10 cellular contexts compared by ENCODE assay signal in genomic region chr18:31230495-31230894, GRCh38.
DNase-seq lines count a peak whose midpoint lies in the region; ATAC-seq and TF ChIP-seq lines count a peak whose summit lies in the region.
"Had no signal": no experiment of that assay in that cellular context is flagged by ENCODE, and none has a peak within 500 bp of the region (broad histone marks: within the 10 kb centered on the region; RNA-seq: fewer than 3 reads in every experiment).

No MANE protein-coding gene starts in this region.

- TF ChIP-seq CTCF in GM20000 (IDR thresholded peaks at IDR 0.05; ENCODE audit: extremely low read depth, missing control alignments), result no peak
- TF ChIP-seq CTCF in MCF 10A (IDR thresholded peaks at IDR 0.05; ENCODE audit: unreplicated experiment), result no peak

- intact Hi-C loops in MCF 10A (cut with micrococcal nuclease), result no loop called here

- no peak overlapping the region for H3K4me3 Mint-ChIP-seq in MCF 10A (ENCODE audit: unreplicated experiment)

- CTCF ChIA-PET in MCF 10A (lab: Yijun Ruan, JAX), result interaction anchor here (0.8 to 1.6 kb wide), 3 partner anchors 23 to 126 kb away, joined by 3 to 6 read pairs (median 5); no protein-coding TSS in a partner anchor

- H3K27ac Mint-ChIP-seq in MCF 10A (ENCODE audit: low read depth, unreplicated experiment), result peak overlapping the region; percentile 54

- no peaks in the 10 kb centered on the region for H3K36me3 Mint-ChIP-seq in MCF 10A (ENCODE audit: insufficient read depth, unreplicated experiment)

- in situ Hi-C loops in Caki2 (cut with HindIII; ENCODE audit: low pct_unique_long_range_greater_than_20kb, low sequenced_read_pairs), result loop anchor here (25.0 kb wide), 1 partner anchor 282 kb away; no protein-coding TSS in a partner anchor

- DNase-seq in Caki2 (ENCODE audit: low read depth), result peak; percentile 70
- peak; percentile 21 for DNase-seq in GM20000 (ENCODE audit: low spot score)
- peak; percentile 86 for DNase-seq in MCF 10A (ENCODE audit: unreplicated experiment)
- DNase-seq in midbrain (lab: John Stamatoyannopoulos, UW), result no peak
- DNase-seq in CD1c-positive myeloid dendritic cell (ENCODE audit: extremely low spot score), result no peak
- DNase-seq in effector CD4-positive, alpha-beta T cell, result no peak
- no peak for DNase-seq in C1 segment of cervical spinal cord (lab: John Stamatoyannopoulos, UW)
- DNase-seq: NCI-H1436 treated with DMSO at 0.1 percent for 48 hours, T-helper 2 cell had no signal

- no peaks in the 10 kb centered on the region for H3K27me3 Mint-ChIP-seq in MCF 10A (ENCODE audit: insufficient read depth, unreplicated experiment)

- ATAC-seq in HG03196 (IDR thresholded peaks at IDR 0.05; ENCODE audit: unreplicated experiment), result peak; percentile 78

- no TSS peak for BruUV-seq in MCF 10A (replicated peaks; lab: Mats Ljungman, UMichigan)

- peaks cover 24% of the 10 kb centered on the region for H3K4me1 Mint-ChIP-seq in MCF 10A (ENCODE audit: insufficient read depth, unreplicated experiment)

- POLR2A ChIA-PET in MCF 10A (lab: Yijun Ruan, JAX), result interaction anchor here (0.6 to 7.2 kb wide), 10 partner anchors 11 to 275 kb away, joined by 3 to 73 read pairs (median 4); partner anchors contain the start of gene DSC2

- H3K9me3 Mint-ChIP-seq in MCF 10A (ENCODE audit: unreplicated experiment), result no peaks in the 10 kb centered on the region

Comparison
In these comparisons a context has a peak if more than half of its experiments do, and no peak if none do; other contexts are left out.
1. DNase-seq: peak in Caki2 (single experiment), GM20000 (single experiment) and MCF 10A (single experiment); none in midbrain (single experiment), CD1c-positive myeloid dendritic cell (single experiment), effector CD4-positive, alpha-beta T cell (single experiment) and C1 segment of cervical spinal cord (0 of 14).